Comparison of ENCODE assay signal across 1 cellular context in the genomic region with DNA sequence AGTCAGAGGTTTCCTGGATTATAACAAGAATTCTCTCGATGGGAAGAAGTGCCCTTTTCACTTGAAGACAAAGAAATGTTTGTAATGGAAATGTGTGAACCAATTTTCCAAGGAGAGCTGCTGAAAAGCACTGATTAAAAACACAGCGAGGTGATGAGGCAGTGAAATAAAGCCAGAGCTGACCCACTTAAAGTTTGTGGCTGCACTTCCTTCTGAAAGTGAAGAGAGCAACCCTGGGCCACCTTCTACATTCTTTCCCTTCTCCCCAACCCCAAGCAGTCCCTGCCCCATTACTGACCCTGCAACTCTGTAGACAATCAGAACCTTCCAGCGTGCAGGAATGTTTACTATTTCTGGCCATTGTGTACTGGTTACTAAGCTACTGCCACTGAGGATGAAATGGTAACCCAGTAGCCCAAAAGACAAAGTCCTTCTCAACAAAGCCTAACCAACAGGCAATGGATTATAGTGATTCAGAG.
TF ChIP-seq lines count a peak whose summit lies in the region.

No MANE protein-coding gene starts in this region.

TF ChIP-seq in HepG2, 621 proteins besides CTCF, POLR2A, EP300 and RAD21 (continued from another document):
- TF ChIP-seq, protein P1, sequence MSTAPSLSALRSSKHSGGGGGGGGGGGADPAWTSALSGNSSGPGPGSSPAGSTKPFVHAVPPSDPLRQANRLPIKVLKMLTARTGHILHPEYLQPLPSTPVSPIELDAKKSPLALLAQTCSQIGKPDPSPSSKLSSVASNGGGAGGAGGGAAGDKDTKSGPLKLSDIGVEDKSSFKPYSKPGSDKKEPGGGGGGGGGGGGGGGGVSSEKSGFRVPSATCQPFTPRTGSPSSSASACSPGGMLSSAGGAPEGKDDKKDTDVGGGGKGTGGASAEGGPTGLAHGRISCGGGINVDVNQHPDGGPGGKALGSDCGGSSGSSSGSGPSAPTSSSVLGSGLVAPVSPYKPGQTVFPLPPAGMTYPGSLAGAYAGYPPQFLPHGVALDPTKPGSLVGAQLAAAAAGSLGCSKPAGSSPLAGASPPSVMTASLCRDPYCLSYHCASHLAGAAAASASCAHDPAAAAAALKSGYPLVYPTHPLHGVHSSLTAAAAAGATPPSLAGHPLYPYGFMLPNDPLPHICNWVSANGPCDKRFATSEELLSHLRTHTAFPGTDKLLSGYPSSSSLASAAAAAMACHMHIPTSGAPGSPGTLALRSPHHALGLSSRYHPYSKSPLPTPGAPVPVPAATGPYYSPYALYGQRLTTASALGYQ (CRISPR knock-in tag; IDR thresholded peaks at IDR 0.05) = no peak
- TF ChIP-seq, protein P2, sequence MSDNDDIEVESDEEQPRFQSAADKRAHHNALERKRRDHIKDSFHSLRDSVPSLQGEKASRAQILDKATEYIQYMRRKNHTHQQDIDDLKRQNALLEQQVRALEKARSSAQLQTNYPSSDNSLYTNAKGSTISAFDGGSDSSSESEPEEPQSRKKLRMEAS (IDR thresholded peaks at IDR 0.05) = no peak
- TF ChIP-seq, protein P3, sequence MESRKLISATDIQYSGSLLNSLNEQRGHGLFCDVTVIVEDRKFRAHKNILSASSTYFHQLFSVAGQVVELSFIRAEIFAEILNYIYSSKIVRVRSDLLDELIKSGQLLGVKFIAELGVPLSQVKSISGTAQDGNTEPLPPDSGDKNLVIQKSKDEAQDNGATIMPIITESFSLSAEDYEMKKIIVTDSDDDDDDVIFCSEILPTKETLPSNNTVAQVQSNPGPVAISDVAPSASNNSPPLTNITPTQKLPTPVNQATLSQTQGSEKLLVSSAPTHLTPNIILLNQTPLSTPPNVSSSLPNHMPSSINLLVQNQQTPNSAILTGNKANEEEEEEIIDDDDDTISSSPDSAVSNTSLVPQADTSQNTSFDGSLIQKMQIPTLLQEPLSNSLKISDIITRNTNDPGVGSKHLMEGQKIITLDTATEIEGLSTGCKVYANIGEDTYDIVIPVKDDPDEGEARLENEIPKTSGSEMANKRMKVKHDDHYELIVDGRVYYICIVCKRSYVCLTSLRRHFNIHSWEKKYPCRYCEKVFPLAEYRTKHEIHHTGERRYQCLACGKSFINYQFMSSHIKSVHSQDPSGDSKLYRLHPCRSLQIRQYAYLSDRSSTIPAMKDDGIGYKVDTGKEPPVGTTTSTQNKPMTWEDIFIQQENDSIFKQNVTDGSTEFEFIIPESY (CRISPR knock-in tag; IDR thresholded peaks at IDR 0.05) = no peak
- no peak for TF ChIP-seq MAFK (conservative IDR thresholded peaks at IDR 0.05 in 1 of 2, IDR thresholded peaks at IDR 0.05 in 1 of 2; ENCODE audit: low read length in 2 of 2)
- no peak for TF ChIP-seq YEATS2 (CRISPR knock-in tag; IDR thresholded peaks at IDR 0.05; ENCODE audit: borderline replicate concordance)
- TF ChIP-seq RXRA (CRISPR knock-in tag; IDR thresholded peaks at IDR 0.05) = no peak
- TF ChIP-seq ZFP36L1 (CRISPR knock-in tag; IDR thresholded peaks at IDR 0.05) = no peak
- no peak for TF ChIP-seq ZNF724P (CRISPR knock-in tag; IDR thresholded peaks at IDR 0.05; ENCODE audit: borderline replicate concordance)
- peak; percentile 46; the same call in 1 of the 2 replicates for TF ChIP-seq RARA (CRISPR knock-in tag; IDR thresholded peaks at IDR 0.05)
- TF ChIP-seq HES4 (CRISPR knock-in tag; IDR thresholded peaks at IDR 0.05; ENCODE audit: borderline replicate concordance) = no peak
- TF ChIP-seq KLF12 (CRISPR knock-in tag; IDR thresholded peaks at IDR 0.05; ENCODE audit: borderline replicate concordance) = no peak
- TF ChIP-seq SOX13 (IDR thresholded peaks at IDR 0.05) = no peak
- TF ChIP-seq SOX13 (CRISPR knock-in tag; conservative IDR thresholded peaks at IDR 0.05 in 1 of 2, IDR thresholded peaks at IDR 0.05 in 1 of 2) = peak in 1 of 2 experiments; percentile 13; a peak in 1 of 4 replicates
- TF ChIP-seq, protein P4, sequence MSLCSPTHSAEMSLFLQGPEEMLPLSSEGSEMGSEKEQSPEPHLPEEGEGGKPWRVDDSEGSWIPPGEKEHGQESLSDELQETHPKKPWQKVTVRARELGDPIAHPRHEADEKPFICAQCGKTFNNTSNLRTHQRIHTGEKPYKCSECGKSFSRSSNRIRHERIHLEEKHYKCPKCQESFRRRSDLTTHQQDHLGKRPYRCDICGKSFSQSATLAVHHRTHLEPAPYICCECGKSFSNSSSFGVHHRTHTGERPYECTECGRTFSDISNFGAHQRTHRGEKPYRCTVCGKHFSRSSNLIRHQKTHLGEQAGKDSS (CRISPR knock-in tag; IDR thresholded peaks at IDR 0.05; ENCODE audit: borderline replicate concordance, low read depth) = no peak
- no peak for TF ChIP-seq BRCA1 (CRISPR knock-in tag; IDR thresholded peaks at IDR 0.05)
TF ChIP-seq in HepG2: peak in this region for 14.
